Comparison of ENCODE assay signal across 14 cellular contexts in the genomic region with DNA sequence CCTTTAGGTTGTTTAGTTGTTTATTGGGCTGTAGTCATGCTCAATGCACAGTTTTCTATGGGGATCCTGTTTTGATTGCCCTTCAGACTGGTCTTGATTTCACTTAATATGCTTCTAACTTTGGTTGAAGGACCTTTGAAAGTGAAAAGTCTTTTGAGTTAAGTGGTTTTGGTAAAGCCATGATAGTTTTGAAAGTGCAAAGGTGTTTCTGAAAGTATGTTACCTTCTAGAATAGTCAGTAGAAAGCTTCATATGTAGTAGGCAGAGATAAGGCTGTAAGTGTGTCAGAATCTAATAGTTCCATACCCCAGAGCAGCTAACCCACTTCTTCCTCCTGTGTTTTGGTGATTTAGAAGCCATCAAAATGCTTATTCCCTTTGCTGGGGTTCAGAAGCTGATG. TPM values are rescaled to one million over a fixed set of nuclear protein-coding genes. Genes with fewer than 3 reads are reported as not detected.
A peak's percentile ranks its signal among the peaks of the same experiment; 100 is the strongest.
DNase-seq lines count a peak whose midpoint lies in the region; ATAC-seq and TF ChIP-seq lines count a peak whose summit lies in the region.
"Had no signal": no experiment of that assay in that cellular context is flagged by ENCODE, and none has a peak within 500 bp of the region (broad histone marks: within the 10 kb centered on the region; RNA-seq: fewer than 3 reads in every experiment).

No MANE protein-coding gene starts in this region.

- no peak for TF ChIP-seq CTCF in heart right ventricle (IDR thresholded peaks at IDR 0.05)

- intact Hi-C loops in heart right ventricle (cut with DNase I) (loop anchor here in 2 of 10 donors (5.0 kb wide), 2 partner anchors 44 to 61 kb away; a partner anchor contains a TSS), Right ventricle myocardium inferior (cut with DNase I) (no loop called here)

- no peaks in the 10 kb centered on the region for H3K27me3 ChIP-seq in heart right ventricle
- H3K27me3 ChIP-seq: right atrium auricular region had no signal

- H3K4me3 Mint-ChIP-seq in stimulated activated naive CD8-positive, alpha-beta T cell treated with anti-CD3 and anti-CD28 coated beads, Interleukin-15, amount 100 ng/mL, for 72 hours, result peak overlapping the region; percentile 72 to 83

- DNase-seq in heart right ventricle, result no peak
- no peak for DNase-seq in Right ventricle myocardium inferior (ENCODE audit: missing footprints)
- no peak for DNase-seq in activated naive CD4-positive, alpha-beta T cell treated with anti-CD3 and anti-CD28 coated beads, Interleukin-2, amount 50 U/mL, for 72 hours (ENCODE audit: low spot score in 2 of 2)
- no peak for DNase-seq in stimulated activated naive CD8-positive, alpha-beta T cell treated with anti-CD3 and anti-CD28 coated beads, Interleukin-15, amount 100 ng/mL, for 72 hours
- DNase-seq in HuH-7 (ENCODE audit: low spot score), result no peak
- DNase-seq: NCI-H1048, NCI-H2081 had no signal

- H3K4me1 ChIP-seq in heart right ventricle, result peaks cover 0 to 44% (median 16%) of the 10 kb centered on the region in 9 donors
- H3K4me1 ChIP-seq: right atrium auricular region had no signal

- no peaks in the 10 kb centered on the region for H3K27me3 Mint-ChIP-seq in stimulated activated naive CD8-positive, alpha-beta T cell treated with anti-CD3 and anti-CD28 coated beads, Interleukin-15, amount 100 ng/mL, for 72 hours

- H3K4me3 ChIP-seq in heart right ventricle, result no peak overlapping the region
- H3K4me3 ChIP-seq: K562, lung, right atrium auricular region, thoracic aorta had no signal

- H3K36me3 ChIP-seq in heart right ventricle (no peaks in the 10 kb centered on the region), KOPT-K1 (ENCODE audit: insufficient read depth, low read length) (no peaks in the 10 kb centered on the region)
- H3K36me3 ChIP-seq: right atrium auricular region, thoracic aorta had no signal

- H3K9me3 ChIP-seq in heart right ventricle (no peaks in the 10 kb centered on the region), KOPT-K1 (ENCODE audit: insufficient read depth, low read length, poor library complexity, severe bottlenecking) (no peaks in the 10 kb centered on the region)
- H3K9me3 ChIP-seq: right atrium auricular region, thoracic aorta had no signal

- peaks cover 7 to 18% of the 10 kb centered on the region in 2 donors for H3K36me3 Mint-ChIP-seq in activated naive CD4-positive, alpha-beta T cell treated with anti-CD3 and anti-CD28 coated beads, Interleukin-2, amount 50 U/mL, for 72 hours

- no peak for ATAC-seq in heart right ventricle
- ATAC-seq in Right ventricle myocardium inferior, result no peak
- ATAC-seq in activated naive CD4-positive, alpha-beta T cell treated with anti-CD3 and anti-CD28 coated beads, Interleukin-2, amount 50 U/mL, for 72 hours, result peak; percentile 10 to 14
- peak; percentile 49 for ATAC-seq in stimulated activated naive CD8-positive, alpha-beta T cell treated with anti-CD3 and anti-CD28 coated beads, Interleukin-15, amount 100 ng/mL, for 72 hours
- no peak for ATAC-seq in HG03457 (IDR thresholded peaks at IDR 0.05; ENCODE audit: unreplicated experiment)
- ATAC-seq: K562, SK-N-SH treated with all-trans-retinoic acid at 6 μM for 48 hours had no signal

- peak overlapping the region in 9 of 10 donors; percentile 5 to 80 (median 61) for H3K27ac ChIP-seq in heart right ventricle
- peak overlapping the region; percentile 58 for H3K27ac ChIP-seq in KOPT-K1 (ENCODE audit: low read depth, low read length, poor library complexity, severe bottlenecking)
- H3K27ac ChIP-seq: thoracic aorta had no signal

- H3K9me3 Mint-ChIP-seq in activated naive CD4-positive, alpha-beta T cell treated with anti-CD3 and anti-CD28 coated beads, Interleukin-2, amount 50 U/mL, for 72 hours, result peaks cover 0 to 4% of the 10 kb centered on the region in 2 donors
- H3K9me3 Mint-ChIP-seq in stimulated activated naive CD8-positive, alpha-beta T cell treated with anti-CD3 and anti-CD28 coated beads, Interleukin-15, amount 100 ng/mL, for 72 hours, result no peaks in the 10 kb centered on the region

- H3K27ac Mint-ChIP-seq in activated naive CD4-positive, alpha-beta T cell treated with anti-CD3 and anti-CD28 coated beads, Interleukin-2, amount 50 U/mL, for 72 hours, result peak overlapping the region; percentile 93 to 95
- H3K27ac Mint-ChIP-seq in stimulated activated naive CD8-positive, alpha-beta T cell treated with anti-CD3 and anti-CD28 coated beads, Interleukin-15, amount 100 ng/mL, for 72 hours, result peak overlapping the region; percentile 91 to 96

- H3K4me1 Mint-ChIP-seq in stimulated activated naive CD8-positive, alpha-beta T cell treated with anti-CD3 and anti-CD28 coated beads, Interleukin-15, amount 100 ng/mL, for 72 hours, result peaks cover 82% of the 10 kb centered on the region

RNA-seq across cellular contexts. Expression of a gene that starts 46.1 kb away (rescaled TPM):
- total RNA-seq in heart right ventricle (10 to 100 TPM in 2 of 10 donors, 1 to 10 TPM in 8; 4.2 to 13.4 (median 6.8) TPM), Right ventricle myocardium inferior (5.9 TPM)
- polyA plus RNA-seq in heart right ventricle, result 1 to 10 TPM; 2.9 to 8.6 TPM
- total RNA-seq in activated naive CD4-positive, alpha-beta T cell treated with anti-CD3 and anti-CD28 coated beads, Interleukin-2, amount 50 U/mL, for 72 hours, result 10 to 100 TPM; 13.4 to 14.5 TPM

Comparison
In these comparisons a context has a peak if more than half of its experiments do, and no peak if none do; other contexts are left out.
1. ATAC-seq: peak in activated naive CD4-positive, alpha-beta T cell treated with anti-CD3 and anti-CD28 coated beads, Interleukin-2, amount 50 U/mL, for 72 hours (2 of 2) and stimulated activated naive CD8-positive, alpha-beta T cell treated with anti-CD3 and anti-CD28 coated beads, Interleukin-15, amount 100 ng/mL, for 72 hours (single experiment); none in heart right ventricle (0 of 8), Right ventricle myocardium inferior (single experiment) and HG03457 (single experiment).